Comparison of ENCODE assay signal across 8 cellular contexts in genomic region chr3:161409069-161409468, GRCh38. TPM values are rescaled to one million over a fixed set of nuclear protein-coding genes. Genes with fewer than 3 reads are reported as not detected.
DNase-seq lines count a peak whose midpoint lies in the region; ATAC-seq and TF ChIP-seq lines count a peak whose summit lies in the region.

No MANE protein-coding gene starts in this region.

- TF ChIP-seq CTCF in WERI-Rb-1 (IDR thresholded peaks at IDR 0.05; ENCODE audit: low read depth, low read length) (peak; percentile 26; the same call in 1 of the 2 replicates), foreskin fibroblast (IDR thresholded peaks at IDR 0.05; ENCODE audit: low read depth, low read length) (peak; percentile 55)

- no peaks in the 10 kb centered on the region for H3K9me3 ChIP-seq in WERI-Rb-1 (ENCODE audit: severe bottlenecking)

- no peak overlapping the region for H3K4me3 ChIP-seq in WERI-Rb-1 (ENCODE audit: low read depth, low read length)
- no peak overlapping the region for H3K4me3 ChIP-seq in foreskin fibroblast (ENCODE audit: low read depth in 1 of 2, low read length in 2 of 2)

- no peaks in the 10 kb centered on the region for H3K27me3 ChIP-seq in WERI-Rb-1 (ENCODE audit: insufficient read depth, low read depth, severe bottlenecking)

- DNase-seq in DMS53 (lab: John Stamatoyannopoulos, UW), result peak; percentile 73
- DNase-seq in NCI-H2081 (lab: John Stamatoyannopoulos, UW), result peak; percentile 58 to 64
- no peak for DNase-seq in WERI-Rb-1
- DNase-seq in foreskin fibroblast, result peak; percentile 24 to 76
- DNase-seq in smooth muscle cell of the brain vasculature (ENCODE audit: low read depth, low spot score), result peak; percentile 26
- no peak for DNase-seq in mesenteric fat pad (ENCODE audit: low spot score)

- peak; percentile 45 for ATAC-seq in GM21447 (IDR thresholded peaks at IDR 0.05; ENCODE audit: unreplicated experiment)
- no peak for ATAC-seq in HG02852 (IDR thresholded peaks at IDR 0.05; ENCODE audit: unreplicated experiment)

- H3K27ac ChIP-seq in WERI-Rb-1, result no peak overlapping the region

- no peaks in the 10 kb centered on the region for H3K36me3 ChIP-seq in WERI-Rb-1

RNA-seq across cellular contexts. Expression of gene SPTSSB, which starts 37.8 kb away (rescaled TPM):
- not detected for total RNA-seq in mesenteric fat pad

Comparison
In these comparisons a context has a peak if more than half of its experiments do, and no peak if none do; other contexts are left out.
1. DNase-seq: peak in DMS53 (single experiment), NCI-H2081 (2 of 2), foreskin fibroblast (2 of 2) and smooth muscle cell of the brain vasculature (single experiment); none in WERI-Rb-1 (single experiment) and mesenteric fat pad (single experiment).